ENCODE assay signal across 8 cellular contexts in the genomic region with DNA sequence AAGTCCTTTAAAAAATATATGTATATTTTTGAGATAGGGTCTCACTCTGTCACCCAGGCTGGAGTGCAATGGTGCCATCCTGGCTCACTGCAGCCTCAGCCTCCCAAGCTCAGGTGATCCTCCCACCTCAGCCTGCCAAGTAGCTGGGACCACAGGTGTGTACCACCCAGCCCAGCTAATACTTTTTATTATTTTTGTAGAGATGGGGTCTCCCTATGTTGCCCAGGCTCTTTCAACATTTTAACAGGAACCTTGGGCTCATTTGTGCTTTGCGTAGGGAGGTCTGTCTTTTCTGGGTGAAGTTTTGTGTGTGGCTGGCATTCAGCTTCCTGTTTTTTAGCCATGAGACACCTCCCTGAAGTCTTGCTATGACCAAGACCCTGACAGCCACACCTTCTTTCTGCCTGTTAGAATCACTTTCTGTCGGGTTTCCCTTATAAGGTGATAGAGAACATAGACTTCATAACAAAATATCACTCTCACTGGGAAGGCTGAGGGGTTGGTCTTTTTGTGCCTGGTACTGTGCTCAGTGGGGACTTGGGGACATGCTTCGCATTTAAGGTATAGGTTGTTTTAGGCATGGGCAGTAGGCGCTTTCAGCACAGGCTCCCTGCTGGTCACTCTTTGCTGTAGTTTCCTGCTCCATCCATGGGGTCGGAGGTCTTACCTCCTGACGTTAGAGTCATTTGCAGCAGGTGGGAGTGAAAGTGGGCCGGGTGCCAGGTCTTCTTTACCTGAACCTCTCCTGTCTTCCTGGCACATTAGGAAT. TPM values are rescaled to one million over a fixed set of nuclear protein-coding genes. Genes with fewer than 3 reads are reported as not detected.
A peak's percentile ranks its signal among the peaks of the same experiment; 100 is the strongest.
DNase-seq lines count a peak whose midpoint lies in the region; ATAC-seq and TF ChIP-seq lines count a peak whose summit lies in the region.

No MANE protein-coding gene starts in this region.

- H3K9me3 Mint-ChIP-seq in activated CD4-positive, alpha-beta T cell treated with anti-CD3 and anti-CD28 coated beads, Interleukin-2, amount 10 ng/mL, durations not matched to agents 7 days and 5 days: no peaks in the 10 kb centered on the region

- CTCF ChIA-PET in activated CD4-positive, alpha-beta T cell treated with anti-CD3 and anti-CD28 coated beads, Interleukin-2, amount 10 ng/mL, durations not matched to agents 7 days and 5 days (lab: Charles Lee): interaction anchor here (0.6 kb wide), 1 partner anchor 1686 kb away, joined by 3 read pairs; no protein-coding TSS in a partner anchor

- no peak for TF ChIP-seq CTCF in GM12875 (IDR thresholded peaks at IDR 0.05; ENCODE audit: borderline replicate concordance, insufficient read depth, low read depth, low read length)
- no peak for TF ChIP-seq CTCF in HL-60 (IDR thresholded peaks at IDR 0.05; ENCODE audit: insufficient read depth, low read length)
- TF ChIP-seq CTCF in foreskin keratinocyte (conservative IDR thresholded peaks at IDR 0.05): no peak

- no peaks in the 10 kb centered on the region for H3K36me3 Mint-ChIP-seq in activated CD4-positive, alpha-beta T cell treated with anti-CD3 and anti-CD28 coated beads, Interleukin-2, amount 10 ng/mL, durations not matched to agents 7 days and 5 days (ENCODE audit: low read depth)

- H3K4me3 ChIP-seq in GM12875 (ENCODE audit: low read depth, low read length): peak overlapping the region; percentile 22
- no peak overlapping the region; the same call in 1 of the 2 replicates for H3K4me3 ChIP-seq in HL-60 (replicated peaks; ENCODE audit: insufficient read depth, low read length)

- no peak overlapping the region for H3K27ac Mint-ChIP-seq in activated CD4-positive, alpha-beta T cell treated with anti-CD3 and anti-CD28 coated beads, Interleukin-2, amount 10 ng/mL, durations not matched to agents 7 days and 5 days

- H3K27ac ChIP-seq in HL-60 (replicated peaks) (peak overlapping the region; percentile 64), foreskin keratinocyte (no peak overlapping the region)

- peaks cover 72% of the 10 kb centered on the region for H3K27me3 Mint-ChIP-seq in activated CD4-positive, alpha-beta T cell treated with anti-CD3 and anti-CD28 coated beads, Interleukin-2, amount 10 ng/mL, durations not matched to agents 7 days and 5 days

- intact Hi-C loops in cardiac septum (cut with DNase I): no loop called here

- H3K27me3 ChIP-seq in HL-60 (ENCODE audit: insufficient read depth, poor library complexity, severe bottlenecking) (no peaks in the 10 kb centered on the region), foreskin keratinocyte (no peaks in the 10 kb centered on the region)

- H3K4me1 Mint-ChIP-seq in activated CD4-positive, alpha-beta T cell treated with anti-CD3 and anti-CD28 coated beads, Interleukin-2, amount 10 ng/mL, durations not matched to agents 7 days and 5 days: peaks cover 43% of the 10 kb centered on the region

- peaks cover 8% of the 10 kb centered on the region for H3K4me1 ChIP-seq in foreskin keratinocyte

- no peak overlapping the region for H3K4me3 Mint-ChIP-seq in activated CD4-positive, alpha-beta T cell treated with anti-CD3 and anti-CD28 coated beads, Interleukin-2, amount 10 ng/mL, durations not matched to agents 7 days and 5 days

- DNase-seq in HL-60 (ENCODE audit: low read depth in 1 of 2, low spot score in 1 of 2) (peak in 1 of 2 experiments; percentile 87), germinal center (ENCODE audit: low spot score) (peak; percentile 28), cardiac septum (ENCODE audit: low spot score) (no peak), foreskin keratinocyte (no peak)
- DNase-seq in stimulated activated naive CD4-positive, alpha-beta T cell (lab: John Stamatoyannopoulos, UW): no peak
- DNase-seq in activated CD4-positive, alpha-beta T cell treated with anti-CD3 and anti-CD28 coated beads, Interleukin-2, amount 10 ng/mL, durations not matched to agents 7 days and 5 days: no peak

- ATAC-seq in GM21390 (IDR thresholded peaks at IDR 0.05; ENCODE audit: unreplicated experiment) (peak; percentile 70), foreskin keratinocyte (no peak)

- POLR2A ChIA-PET in activated CD4-positive, alpha-beta T cell treated with anti-CD3 and anti-CD28 coated beads, Interleukin-2, amount 10 ng/mL, durations not matched to agents 7 days and 5 days (lab: Charles Lee): no interaction called here

RNA-seq across cellular contexts. Expression of gene RAB31, which starts 3.4 kb away (rescaled TPM):
- total RNA-seq in cardiac septum (32.2 TPM), foreskin keratinocyte (35.2 and 51.7 TPM in 2 replicates)
- polyA plus RNA-seq in foreskin keratinocyte: 19.1 and 23.9 TPM in 2 replicates
- total RNA-seq in activated CD4-positive, alpha-beta T cell treated with anti-CD3 and anti-CD28 coated beads, Interleukin-2, amount 10 ng/mL, durations not matched to agents 7 days and 5 days: 1 to 10 TPM in 1 of 2 experiments, under 1 TPM in 1; 0.92 to 1.3 TPM

Comparison
In these comparisons a context has a peak if more than half of its experiments do, and no peak if none do; other contexts are left out.
1. RNA of gene RAB31, which starts 3.4 kb away (total RNA-seq): 35.2 to 51.7 TPM in foreskin keratinocyte and 32.2 TPM in cardiac septum (single experiment); 0.92 to 1.3 TPM in activated CD4-positive, alpha-beta T cell treated with anti-CD3 and anti-CD28 coated beads, Interleukin-2, amount 10 ng/mL, durations not matched to agents 7 days and 5 days; every median in the first group is over 10 times any median in the second.